In genomic region chr10:95758351-95759025, GRCh38 we compare ENCODE assay signal across 8 cellular contexts. TPM values are rescaled to one million over a fixed set of nuclear protein-coding genes. Genes with fewer than 3 reads are reported as not detected.
DNase-seq lines count a peak whose midpoint lies in the region; ATAC-seq and TF ChIP-seq lines count a peak whose summit lies in the region.

No MANE protein-coding gene starts in this region.

- no peaks in the 10 kb centered on the region for H3K27me3 ChIP-seq in stomach smooth muscle (ENCODE audit: control insufficient read depth in 1 of 2, insufficient read depth in 2 of 2, low read length in 2 of 2)
- H3K27me3 ChIP-seq in mesenchymal stem cell (ENCODE audit: control insufficient read depth in 1 of 2, insufficient read depth in 1 of 2, low read length in 2 of 2) = peaks cover 0 to 3% of the 10 kb centered on the region in 2 experiments
- H3K27me3 ChIP-seq in SK-N-SH (ENCODE audit: insufficient read depth) = no peaks in the 10 kb centered on the region

- H3K9ac ChIP-seq in stomach smooth muscle (ENCODE audit: low read length in 2 of 2) = no peak overlapping the region
- H3K9ac ChIP-seq in mesenchymal stem cell (ENCODE audit: low read length) = no peak overlapping the region
- no peak overlapping the region for H3K9ac ChIP-seq in SK-N-SH

- peak overlapping the region; percentile 13 for H3K27ac ChIP-seq in adipose tissue (ENCODE audit: low read depth, low read length)
- peak overlapping the region; percentile 4 for H3K27ac ChIP-seq in stomach smooth muscle (ENCODE audit: low read length)
- H3K27ac ChIP-seq in mesenchymal stem cell (ENCODE audit: low read length, poor library complexity, severe bottlenecking) = no peak overlapping the region
- H3K27ac ChIP-seq in SK-N-SH (ENCODE audit: low read depth in 2 of 2, low read length in 1 of 2) = no peak overlapping the region

- no peak overlapping the region for H2BK12ac ChIP-seq in mesenchymal stem cell (ENCODE audit: low read length in 2 of 2)

- H3K79me1 ChIP-seq in mesenchymal stem cell (replicated peaks; ENCODE audit: low read length, poor library complexity, severe bottlenecking) = no peaks in the 10 kb centered on the region

- no peaks in the 10 kb centered on the region for H3K36me3 ChIP-seq in stomach smooth muscle (ENCODE audit: control insufficient read depth in 2 of 2, insufficient read depth in 2 of 2, low read length in 2 of 2)
- no peaks in the 10 kb centered on the region for H3K36me3 ChIP-seq in mesenchymal stem cell (ENCODE audit: control insufficient read depth in 1 of 2, insufficient read depth in 2 of 2, low read depth in 1 of 2, low read length in 2 of 2)
- no peaks in the 10 kb centered on the region for H3K36me3 ChIP-seq in SK-N-SH (replicated peaks in 1 of 2; ENCODE audit: control insufficient read depth in 1 of 2, insufficient read depth in 2 of 2, low read length in 1 of 2)

- no peak overlapping the region for H2AK5ac ChIP-seq in mesenchymal stem cell (ENCODE audit: low read length, severe bottlenecking)

- H3K9me2 ChIP-seq in SK-N-SH = no peaks in the 10 kb centered on the region

- H4K8ac ChIP-seq in mesenchymal stem cell (ENCODE audit: low read length) = no peak overlapping the region

- no peaks in the 10 kb centered on the region for H3F3A ChIP-seq in SK-N-SH (replicated peaks; ENCODE audit: insufficient read depth)

- no peak for TF ChIP-seq EP300 in SK-N-SH (IDR thresholded peaks at IDR 0.05; ENCODE audit: borderline replicate concordance in 1 of 2, low read depth in 1 of 2, low read length in 1 of 2)

- H3K27ac Mint-ChIP-seq in activated naive CD4-positive, alpha-beta T cell treated with anti-CD3 and anti-CD28 coated beads, Interleukin-2, amount 50 U/mL, for 72 hours = peak overlapping the region in 1 of 2 donors; percentile 33

- H3K4me3 ChIP-seq in stomach smooth muscle (ENCODE audit: low read length in 2 of 2) = peak overlapping the region in 1 of 2 donors; percentile 36
- H3K4me3 ChIP-seq in mesenchymal stem cell (ENCODE audit: insufficient read depth in 1 of 2, low read depth in 1 of 2, low read length in 2 of 2) = no peak overlapping the region
- no peak overlapping the region for H3K4me3 ChIP-seq in SK-N-SH (ENCODE audit: low read depth in 2 of 2, low read length in 1 of 2)

- no peak for TF ChIP-seq RAD21 in SK-N-SH (IDR thresholded peaks at IDR 0.05; ENCODE audit: low read length)

- H3K14ac ChIP-seq in mesenchymal stem cell (ENCODE audit: low read length in 2 of 2) = no peak overlapping the region

- H2BK120ac ChIP-seq in mesenchymal stem cell (ENCODE audit: low read depth, low read length) = no peak overlapping the region

- peak overlapping the region in 1 of 2 experiments; percentile 67 for H3K18ac ChIP-seq in mesenchymal stem cell (ENCODE audit: low read depth in 1 of 2, low read length in 2 of 2)

- CTCF ChIA-PET in SK-N-SH (lab: Yijun Ruan, JAX) = interaction anchor here (1.4 kb wide), 2 partner anchors 22 to 65 kb away, joined by 3 to 4 read pairs; partner anchors contain the start of gene TCTN3

- H3K4me2 ChIP-seq in mesenchymal stem cell (ENCODE audit: low read length, poor library complexity, severe bottlenecking) = no peak overlapping the region
- no peak overlapping the region for H3K4me2 ChIP-seq in SK-N-SH

- H3K9me3 Mint-ChIP-seq in activated naive CD4-positive, alpha-beta T cell treated with anti-CD3 and anti-CD28 coated beads, Interleukin-2, amount 50 U/mL, for 72 hours = no peaks in the 10 kb centered on the region

- no peak overlapping the region for H2BK15ac ChIP-seq in mesenchymal stem cell (ENCODE audit: low read depth, poor library complexity, severe bottlenecking)

- no peak overlapping the region for H3K23ac ChIP-seq in mesenchymal stem cell (ENCODE audit: low read length in 2 of 2)

- H3K79me2 ChIP-seq in SK-N-SH (ENCODE audit: insufficient read depth) = no peaks in the 10 kb centered on the region

- H3K4me1 ChIP-seq in stomach smooth muscle (ENCODE audit: control insufficient read depth, insufficient read depth, low read length) (peaks cover 19% of the 10 kb centered on the region), mesenchymal stem cell (ENCODE audit: control insufficient read depth, insufficient read depth, low read depth, low read length) (peaks cover 2% of the 10 kb centered on the region), SK-N-SH (ENCODE audit: control insufficient read depth in 1 of 2, insufficient read depth in 2 of 2, low read depth in 1 of 2, low read length in 1 of 2) (no peaks in the 10 kb centered on the region)

- POLR2A ChIA-PET in SK-N-SH (lab: Yijun Ruan, JAX) = no interaction called here

- WGBS in adipose tissue, 3 donors = 56 to 86% (median 69%) methylated on average over 2 of the region's 2 CpGs
- 79% methylated on average over 2 of the region's 2 CpGs for WGBS in mesenchymal stem cell
- 15% methylated on average over 2 of the region's 2 CpGs for WGBS in SK-N-SH (ENCODE audit: low lambda C conversion rate)

- H3K9me3 ChIP-seq in stomach smooth muscle (ENCODE audit: control insufficient read depth in 2 of 2, low read length in 2 of 2) (no peaks in the 10 kb centered on the region), mesenchymal stem cell (ENCODE audit: control insufficient read depth, low read length) (no peaks in the 10 kb centered on the region), SK-N-SH (no peaks in the 10 kb centered on the region)

- H2BK5ac ChIP-seq in mesenchymal stem cell (ENCODE audit: low read depth, low read length, poor library complexity, severe bottlenecking) = no peak overlapping the region

- no peak overlapping the region for H3K4ac ChIP-seq in mesenchymal stem cell (ENCODE audit: low read depth in 1 of 2, low read length in 2 of 2)

- H4K20me1 ChIP-seq in SK-N-SH (ENCODE audit: insufficient read depth) = no peaks in the 10 kb centered on the region

- DNase-seq in activated naive CD4-positive, alpha-beta T cell treated with anti-CD3 and anti-CD28 coated beads, Interleukin-2, amount 50 U/mL, for 72 hours (ENCODE audit: low spot score in 2 of 2) = no peak
- no peak for DNase-seq in activated naive CD4-positive, alpha-beta T cell treated with anti-CD3 and anti-CD28 coated beads, Interleukin-2, amount 50 U/mL, for 16 hours
- no peak for DNase-seq in mesenchymal stem cell
- no peak for DNase-seq in H4 (ENCODE audit: low spot score)
- DNase-seq in SK-N-SH = no peak

- ATAC-seq in activated naive CD4-positive, alpha-beta T cell treated with anti-CD3 and anti-CD28 coated beads, Interleukin-2, amount 50 U/mL, for 72 hours = peak; percentile 35 to 89
- peak; percentile 36 for ATAC-seq in HG03097 (IDR thresholded peaks at IDR 0.05; ENCODE audit: low FRiP score, unreplicated experiment)

- H2AFZ ChIP-seq in mesenchymal stem cell (ENCODE audit: low read depth, low read length) (no peak overlapping the region), SK-N-SH (ENCODE audit: low read depth) (no peak overlapping the region)

- no peaks in the 10 kb centered on the region for H3K36me3 Mint-ChIP-seq in activated naive CD4-positive, alpha-beta T cell treated with anti-CD3 and anti-CD28 coated beads, Interleukin-2, amount 50 U/mL, for 72 hours

- no peak for TF ChIP-seq CTCF in SK-N-SH (IDR thresholded peaks at IDR 0.05)

- no peak overlapping the region for H4K91ac ChIP-seq in mesenchymal stem cell (ENCODE audit: low read length)

TF ChIP-seq in SK-N-SH, 30 proteins besides CTCF, POLR2A, EP300 and RAD21 (continues in another document):
- no peak for TF ChIP-seq RCOR1 (IDR thresholded peaks at IDR 0.05; ENCODE audit: low read length)
- no peak for TF ChIP-seq NRF1 (IDR thresholded peaks at IDR 0.05; ENCODE audit: low read depth, low read length)
- no peak for TF ChIP-seq TAF1 (IDR thresholded peaks at IDR 0.05; ENCODE audit: borderline replicate concordance, low read depth, low read length)
- TF ChIP-seq RFX5 (IDR thresholded peaks at IDR 0.05; ENCODE audit: low read length) = no peak
- no peak for TF ChIP-seq TEAD4 (IDR thresholded peaks at IDR 0.05; ENCODE audit: borderline replicate concordance, insufficient read depth)
- TF ChIP-seq GATA2 (CRISPR knock-in tag; IDR thresholded peaks at IDR 0.05) = no peak
- TF ChIP-seq FOSL2 (IDR thresholded peaks at IDR 0.05; ENCODE audit: borderline replicate concordance, low read depth) = no peak
- TF ChIP-seq CHD2 (IDR thresholded peaks at IDR 0.05; ENCODE audit: low read length, partially characterized antibody) = no peak
- TF ChIP-seq GABPA (IDR thresholded peaks at IDR 0.05; ENCODE audit: low read depth) = no peak
- TF ChIP-seq TCF12 (IDR thresholded peaks at IDR 0.05) = no peak
- TF ChIP-seq MXI1 (IDR thresholded peaks at IDR 0.05; ENCODE audit: low read depth, low read length) = no peak
- no peak for TF ChIP-seq USF2 (IDR thresholded peaks at IDR 0.05; ENCODE audit: borderline replicate concordance, low read depth, low read length)
- no peak for TF ChIP-seq SIN3A (IDR thresholded peaks at IDR 0.05; ENCODE audit: borderline replicate concordance, low read depth, low read length)
- TF ChIP-seq PBX3 (IDR thresholded peaks at IDR 0.05) = no peak

RNA-seq across cellular contexts. Expression of gene ENTPD1, which starts 2.5 kb away (rescaled TPM):
- 1 to 10 TPM; 1.4 to 2.1 TPM for total RNA-seq in activated naive CD4-positive, alpha-beta T cell treated with anti-CD3 and anti-CD28 coated beads, Interleukin-2, amount 50 U/mL, for 72 hours
- polyA plus RNA-seq in adipose tissue (1 to 10 TPM; 1.6 to 8.8 (median 7.2) TPM), SK-N-SH (2012; rRNA removed) (0.02 TPM in 2 replicates)
- polyA plus RNA-seq in mesenchymal stem cell (2013, experiment 1 of 2) = 7.0 TPM
- polyA plus RNA-seq in mesenchymal stem cell (2013, experiment 2 of 2) = 6.8 TPM
- 0.12 TPM in 1 of 2 replicates, not detected in the other for total RNA-seq in H4 (2014; rRNA removed; shearing (Covaris generic))
- polyA plus RNA-seq in SK-N-SH (2012; cell fraction: cytosol; rRNA removed) = 0.01 and 0.03 TPM in 2 replicates
- polyA plus RNA-seq in SK-N-SH (2012; cell fraction: nucleus; rRNA removed) = 0.05 TPM in 2 replicates

Comparison
In these comparisons a context has a peak if more than half of its experiments do, and no peak if none do; other contexts are left out.
1. H3K27ac ChIP-seq: peak in adipose tissue (single experiment) and stomach smooth muscle (single experiment); none in mesenchymal stem cell (single experiment) and SK-N-SH (0 of 2).